9 cellular contexts compared by ENCODE assay signal in the genomic region with DNA sequence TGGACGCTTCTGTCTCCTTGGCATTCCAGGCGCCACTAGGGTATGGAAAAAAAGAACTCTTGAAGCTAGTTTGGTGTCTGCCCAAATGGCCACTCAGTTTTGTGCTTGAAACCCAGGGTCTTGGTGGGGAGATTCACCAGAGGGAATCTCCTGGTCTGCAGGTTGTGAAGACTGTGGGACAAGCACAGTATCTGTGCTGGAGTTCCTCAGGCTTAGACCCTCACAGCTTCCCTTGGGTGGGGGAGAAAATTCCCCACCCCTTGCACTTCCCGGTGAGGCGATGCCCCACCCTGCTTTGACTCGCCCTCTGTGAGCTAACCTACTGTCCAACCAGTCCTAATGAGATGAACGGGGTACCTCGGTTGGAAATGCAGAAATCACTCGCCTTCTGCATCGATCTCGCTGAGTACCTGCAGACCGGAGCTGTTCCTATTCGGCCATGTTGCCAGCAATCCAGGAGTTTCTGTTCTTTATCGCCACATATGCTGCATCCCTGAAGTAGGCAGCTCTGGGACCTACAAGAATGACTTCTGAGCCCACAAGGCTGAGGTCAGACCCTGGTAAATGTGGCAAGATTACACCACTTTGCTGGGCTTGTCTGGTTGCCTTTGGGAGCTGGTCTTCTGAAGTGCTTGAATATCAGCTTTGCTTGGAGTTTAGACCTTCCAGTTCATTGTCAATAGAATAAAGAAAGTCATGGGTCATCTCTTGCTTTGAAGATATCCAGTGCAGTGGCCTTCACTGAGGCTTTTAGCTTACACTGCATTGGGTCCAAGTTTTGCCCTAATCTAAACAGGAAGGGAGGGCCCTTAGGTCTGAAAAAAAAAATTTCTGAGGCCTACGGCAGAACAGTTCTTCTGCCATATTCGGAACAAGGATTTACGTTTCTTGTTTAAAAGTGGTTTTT. TPM values are rescaled to one million over a fixed set of nuclear protein-coding genes. Genes with fewer than 3 reads are reported as not detected.
"Had no signal": no experiment of that assay in that cellular context is flagged by ENCODE, and none has a peak within 500 bp of the region (broad histone marks: within the 10 kb centered on the region; RNA-seq: fewer than 3 reads in every experiment).

No MANE protein-coding gene starts in this region.

- DNase-seq: GDM1, GF-D8 had no signal

- ATAC-seq: GM12878 had no signal

- FAIRE-seq: G401.6, GM12878, GM12891, GM12892, GM18507, GM19239 had no signal

- H3K4me3 ChIP-seq: GM12878 had no signal

RNA-seq across cellular contexts. Expression of gene SLC2A2, which starts 51.0 kb away (rescaled TPM):
- total RNA-seq: G401 had no signal
